ENCODE assay signal across 8 cellular contexts in the genomic region with DNA sequence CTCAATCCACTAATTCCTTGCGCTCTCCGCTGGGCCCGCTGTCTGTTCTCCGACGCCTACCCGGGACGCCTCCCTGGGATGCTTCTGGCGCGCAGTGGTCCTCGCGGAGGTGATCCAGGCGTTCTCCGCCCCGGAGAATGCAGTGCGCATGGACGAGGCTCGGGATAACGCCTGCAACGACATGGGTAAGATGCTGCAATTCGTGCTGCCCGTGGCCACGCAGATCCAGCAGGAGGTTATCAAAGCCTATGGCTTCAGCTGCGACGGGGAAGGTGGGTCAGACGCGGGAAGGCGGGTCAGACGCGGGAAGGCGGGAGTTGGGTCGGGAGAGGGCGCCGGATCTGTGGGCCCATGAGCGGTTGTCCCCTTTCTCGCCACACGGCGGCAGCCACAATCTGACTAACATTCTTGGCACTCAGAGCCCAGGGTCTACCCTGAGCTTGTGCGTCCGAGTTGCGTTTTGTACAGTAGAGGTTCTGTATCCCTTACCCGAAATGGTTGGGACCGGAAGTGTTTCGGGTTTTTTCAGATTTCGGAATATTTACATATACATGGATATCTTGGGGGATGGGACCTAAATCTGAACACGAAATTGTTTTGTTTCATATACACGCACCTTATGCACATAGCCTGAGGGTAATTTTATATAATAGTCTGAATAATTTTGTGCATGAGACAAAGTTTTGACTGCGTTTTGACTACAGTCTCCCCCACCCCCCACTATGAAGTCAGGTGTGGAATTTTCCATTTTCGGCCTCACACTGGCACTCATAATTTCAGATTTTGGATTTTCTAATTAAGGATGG. TPM values are rescaled to one million over a fixed set of nuclear protein-coding genes. Genes with fewer than 3 reads are reported as not detected.
A peak's percentile ranks its signal among the peaks of the same experiment; 100 is the strongest.
DNase-seq lines count a peak whose midpoint lies in the region; ATAC-seq and TF ChIP-seq lines count a peak whose summit lies in the region.

No MANE protein-coding gene starts in this region.

- DNase-seq in DMS79 treated with DMSO at 0.1 percent for 48 hours (lab: John Stamatoyannopoulos, UW) = peak; percentile 96
- peak; percentile 90 for DNase-seq in LNCaP clone FGC (ENCODE audit: low read depth)
- peak; percentile 84 for DNase-seq in RWPE1 (ENCODE audit: low spot score)
- peak; percentile 79 for DNase-seq in activated effector memory CD4-positive, alpha-beta T cell treated with Interleukin-2 at 50 U/mL for 16 hours
- DNase-seq in fibroblast of pulmonary artery (ENCODE audit: low read depth) = peak; percentile 95
- DNase-seq in natural killer cell treated with Interleukin-12 subunit alpha and Interleukin-12 subunit beta and Interleukin-15 and Interleukin-18, amount 100 ng/mL, for 72 hours (ENCODE audit: low spot score) = peak; percentile 93

- ATAC-seq in GM21825 (IDR thresholded peaks at IDR 0.05; ENCODE audit: unreplicated experiment) = peak; percentile 30
- peak; percentile 71 to 72 for ATAC-seq in natural killer cell treated with Interleukin-12 subunit alpha and Interleukin-12 subunit beta and Interleukin-15 and Interleukin-18, amount 100 ng/mL, for 72 hours

- H3K27me3 Mint-ChIP-seq in natural killer cell treated with Interleukin-12 subunit alpha and Interleukin-12 subunit beta and Interleukin-15 and Interleukin-18, amount 100 ng/mL, for 72 hours = no peaks in the 10 kb centered on the region
- peaks cover 4% of the 10 kb centered on the region for H3K27me3 Mint-ChIP-seq in stimulated activated naive CD8-positive, alpha-beta T cell treated with anti-CD3 and anti-CD28 coated beads, Interleukin-15, Interleukin-2, amounts not matched to agents 100 ng/mL and 50 ng/mL, for 24 hours

- H3K27ac ChIP-seq in RWPE1 = peak overlapping the region; percentile 97

- POLR2A ChIA-PET in RWPE1 (lab: Yijun Ruan, JAX; ENCODE audit: low non-redundant PET) = interaction anchor here (0.6 to 2.4 kb wide), 9 partner anchors 9 to 164 kb away, joined by 3 to 24 read pairs (median 5); no protein-coding TSS in a partner anchor

- peak overlapping the region; percentile 95 to 97 for H3K27ac Mint-ChIP-seq in natural killer cell treated with Interleukin-12 subunit alpha and Interleukin-12 subunit beta and Interleukin-15 and Interleukin-18, amount 100 ng/mL, for 72 hours
- peak overlapping the region; percentile 99 for H3K27ac Mint-ChIP-seq in stimulated activated naive CD8-positive, alpha-beta T cell treated with anti-CD3 and anti-CD28 coated beads, Interleukin-15, Interleukin-2, amounts not matched to agents 100 ng/mL and 50 ng/mL, for 24 hours

- peak overlapping the region; percentile 85 for H3K4me3 Mint-ChIP-seq in natural killer cell treated with Interleukin-12 subunit alpha and Interleukin-12 subunit beta and Interleukin-15 and Interleukin-18, amount 100 ng/mL, for 72 hours
- peak overlapping the region; percentile 98 for H3K4me3 Mint-ChIP-seq in stimulated activated naive CD8-positive, alpha-beta T cell treated with anti-CD3 and anti-CD28 coated beads, Interleukin-15, Interleukin-2, amounts not matched to agents 100 ng/mL and 50 ng/mL, for 24 hours

- H3K4me1 Mint-ChIP-seq in natural killer cell treated with Interleukin-12 subunit alpha and Interleukin-12 subunit beta and Interleukin-15 and Interleukin-18, amount 100 ng/mL, for 72 hours (ENCODE audit: low read depth in 2 of 2) = peaks cover 51 to 62% of the 10 kb centered on the region in 2 donors
- peaks cover 71% of the 10 kb centered on the region for H3K4me1 Mint-ChIP-seq in stimulated activated naive CD8-positive, alpha-beta T cell treated with anti-CD3 and anti-CD28 coated beads, Interleukin-15, Interleukin-2, amounts not matched to agents 100 ng/mL and 50 ng/mL, for 24 hours (ENCODE audit: low read depth)

- peak; percentile 94 for TF ChIP-seq CTCF in LNCaP clone FGC (IDR thresholded peaks at IDR 0.05; ENCODE audit: control insufficient read depth, extremely low read depth, insufficient read depth)
- peak; percentile 74 for TF ChIP-seq CTCF in RWPE1 (conservative IDR thresholded peaks at IDR 0.05; ENCODE audit: low read depth)
- peak; percentile 85 for TF ChIP-seq CTCF in fibroblast of pulmonary artery (IDR thresholded peaks at IDR 0.05; ENCODE audit: low read length, missing control alignments)

- no peaks in the 10 kb centered on the region for H3K9me3 Mint-ChIP-seq in natural killer cell treated with Interleukin-12 subunit alpha and Interleukin-12 subunit beta and Interleukin-15 and Interleukin-18, amount 100 ng/mL, for 72 hours
- H3K9me3 Mint-ChIP-seq in stimulated activated naive CD8-positive, alpha-beta T cell treated with anti-CD3 and anti-CD28 coated beads, Interleukin-15, Interleukin-2, amounts not matched to agents 100 ng/mL and 50 ng/mL, for 24 hours = no peaks in the 10 kb centered on the region

- no peaks in the 10 kb centered on the region for H3K36me3 Mint-ChIP-seq in natural killer cell treated with Interleukin-12 subunit alpha and Interleukin-12 subunit beta and Interleukin-15 and Interleukin-18, amount 100 ng/mL, for 72 hours
- peaks cover 26% of the 10 kb centered on the region for H3K36me3 Mint-ChIP-seq in stimulated activated naive CD8-positive, alpha-beta T cell treated with anti-CD3 and anti-CD28 coated beads, Interleukin-15, Interleukin-2, amounts not matched to agents 100 ng/mL and 50 ng/mL, for 24 hours (ENCODE audit: low read depth)

- CTCF ChIA-PET in RWPE1 (lab: Yijun Ruan, JAX) = interaction anchor here (0.7 to 2.7 kb wide), 11 partner anchors 10 to 165 kb away, joined by 3 to 14 read pairs (median 4); partner anchors contain the start of gene C1RL

- H3K4me3 ChIP-seq in LNCaP clone FGC (ENCODE audit: low read depth, low read length) (peak overlapping the region; percentile 85), fibroblast of pulmonary artery (replicated peaks; ENCODE audit: low read depth, low read length) (peak overlapping the region; percentile 79)

RNA-seq across cellular contexts. Expression of gene C12orf57, which starts 0.8 kb away (rescaled TPM):
- total RNA-seq in natural killer cell treated with Interleukin-12 subunit alpha and Interleukin-12 subunit beta and Interleukin-15 and Interleukin-18, amount 100 ng/mL, for 72 hours = 100 to 1,000 TPM in 1 of 2 donors, 10 to 100 TPM in 1; 89.7 to 106 TPM

RNA-seq across cellular contexts. Expression of gene RNU7-1, which starts 1.0 kb away (rescaled TPM):
- total RNA-seq in natural killer cell treated with Interleukin-12 subunit alpha and Interleukin-12 subunit beta and Interleukin-15 and Interleukin-18, amount 100 ng/mL, for 72 hours = not detected

RNA-seq across cellular contexts. Expression of gene PTPN6, which starts 6.6 kb away (rescaled TPM):
- 100 to 1,000 TPM in 1 of 2 donors, 10 to 100 TPM in 1; 71.6 to 131 TPM for total RNA-seq in natural killer cell treated with Interleukin-12 subunit alpha and Interleukin-12 subunit beta and Interleukin-15 and Interleukin-18, amount 100 ng/mL, for 72 hours

RNA-seq across cellular contexts. Expression of gene ATN1, which starts 16.8 kb away (rescaled TPM):
- 10 to 100 TPM; 36.5 to 62.2 TPM for total RNA-seq in natural killer cell treated with Interleukin-12 subunit alpha and Interleukin-12 subunit beta and Interleukin-15 and Interleukin-18, amount 100 ng/mL, for 72 hours

RNA-seq across cellular contexts. Expression of gene PHB2, which starts 25.9 kb away (rescaled TPM):
- total RNA-seq in natural killer cell treated with Interleukin-12 subunit alpha and Interleukin-12 subunit beta and Interleukin-15 and Interleukin-18, amount 100 ng/mL, for 72 hours = 100 to 1,000 TPM; 227 to 350 TPM

Comparison
In these comparisons a context has a peak if more than half of its experiments do, and no peak if none do; other contexts are left out.
1. Peak in every context shown above with its lines: DNase-seq, ATAC-seq, H3K4me3 ChIP-seq and H3K27ac ChIP-seq.